Comparison of ENCODE assay signal across 24 cellular contexts in the genomic region with DNA sequence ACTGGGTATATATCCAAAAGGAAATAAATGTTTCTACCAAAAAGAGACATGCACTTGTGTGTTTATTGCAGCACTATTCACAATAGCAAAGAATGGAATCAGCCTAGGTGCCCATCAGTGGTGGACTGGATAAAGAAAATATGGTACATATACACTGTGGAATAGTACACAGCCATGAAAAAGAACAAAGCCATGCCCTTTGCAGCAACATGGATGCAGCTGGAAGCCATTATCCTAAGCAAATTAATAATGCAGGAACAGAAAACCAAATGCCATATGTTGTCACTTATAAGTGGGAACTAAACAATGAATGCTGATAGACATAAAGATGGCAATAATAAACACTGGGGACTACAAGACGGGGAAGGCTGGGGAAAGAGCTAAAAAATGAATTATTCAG.
"Had no signal": no experiment of that assay in that cellular context is flagged by ENCODE, and none has a peak within 500 bp of the region (broad histone marks: within the 10 kb centered on the region; RNA-seq: fewer than 3 reads in every experiment).

No MANE protein-coding gene starts in this region.

- H3K9ac ChIP-seq: neural progenitor cell, parathyroid adenoma had no signal

- H3K27me3 ChIP-seq: dorsolateral prefrontal cortex, neural progenitor cell, stomach, thyroid gland, vagina had no signal

- H3K9me3 ChIP-seq: thyroid gland had no signal

- H3K4me3 ChIP-seq: dorsolateral prefrontal cortex, mucosa of descending colon, neural progenitor cell, smooth muscle cell, stomach, thyroid gland, vagina had no signal

- H3K27ac ChIP-seq: dorsolateral prefrontal cortex, neural progenitor cell, parathyroid adenoma, stomach, thyroid gland, vagina had no signal

- H3K27ac Mint-ChIP-seq: mesothelial cell of epicardium, nephron, neural progenitor cell, progenitor cell of endocrine pancreas had no signal

- H3K79me2 ChIP-seq: parathyroid adenoma had no signal

- H2AFZ ChIP-seq: neural progenitor cell, parathyroid adenoma had no signal

- H3K4me1 ChIP-seq: neural progenitor cell had no signal

- H3K27me3 Mint-ChIP-seq: naive B cell, progenitor cell of endocrine pancreas had no signal

- H3K36me3 ChIP-seq: neural progenitor cell, vagina had no signal

- H3K4me1 Mint-ChIP-seq: mesothelial cell of epicardium, nephron, neural progenitor cell had no signal

- H3K4me2 ChIP-seq: neural progenitor cell, smooth muscle cell had no signal

- FAIRE-seq: frontal cortex, kidney had no signal

- DNase-seq: dorsolateral prefrontal cortex; effector CD4-positive, alpha-beta T cell; kidney; mesenchymal stem cell; mucosa of descending colon; naive B cell; stimulated activated CD4-positive, alpha-beta T cell treated with anti-CD3 and anti-CD28 coated beads, Interleukin-12 subunit alpha, Interleukin-12 subunit beta, amount 100 ng/mL, for 4 hours; stimulated activated CD4-positive, alpha-beta T cell treated with anti-CD3 and anti-CD28 coated beads, Interleukin-1b, Interleukin-23, amount 100 ng/mL, for 48 hours; stimulated activated CD4-positive, alpha-beta T cell treated with anti-CD3 and anti-CD28 coated beads, Interleukin-4, amount 100 ng/mL, for 1 hour; stimulated activated CD8-positive, alpha-beta memory T cell treated with anti-CD3 and anti-CD28 coated beads, Interleukin-4, amount 100 ng/mL, for 48 hours; stimulated activated naive CD4-positive, alpha-beta T cell; stomach; thyroid gland; trophoblast cell had no signal

- H3K4me3 Mint-ChIP-seq: mesothelial cell of epicardium, nephron, neural progenitor cell had no signal

- ATAC-seq: left lobe of liver, mucosa of descending colon, sciatic nerve had no signal
